11 cellular contexts compared by ENCODE assay signal in genomic region chr17:3894927-3895343, GRCh38. TPM values are rescaled to one million over a fixed set of nuclear protein-coding genes. Genes with fewer than 3 reads are reported as not detected.
DNase-seq lines count a peak whose midpoint lies in the region; ATAC-seq and TF ChIP-seq lines count a peak whose summit lies in the region.
"Had no signal": no experiment of that assay in that cellular context is flagged by ENCODE, and none has a peak within 500 bp of the region (broad histone marks: within the 10 kb centered on the region; RNA-seq: fewer than 3 reads in every experiment).

No MANE protein-coding gene starts in this region.

- peaks cover 16% of the 10 kb centered on the region for H3F3A ChIP-seq in GM23248 (ENCODE audit: insufficient read depth)

- H3K4me1 Mint-ChIP-seq in naive thymus-derived CD4-positive, alpha-beta T cell, result peaks cover 23 to 34% (median 30%) of the 10 kb centered on the region in 7 donors

- H3K36me3 Mint-ChIP-seq in naive thymus-derived CD4-positive, alpha-beta T cell, result no peaks in the 10 kb centered on the region
- H3K36me3 Mint-ChIP-seq: activated naive CD8-positive, alpha-beta T cell treated with anti-CD3 and anti-CD28 coated beads, Interleukin-2, amount 10 ng/mL, durations not matched to agents 7 days and 5 days had no signal

- H2AFZ ChIP-seq in GM23248 (no peak overlapping the region), parathyroid adenoma (peak overlapping the region; percentile 54)

- H3K79me2 ChIP-seq in GM23248 (ENCODE audit: insufficient read depth), result no peaks in the 10 kb centered on the region
- H3K79me2 ChIP-seq in parathyroid adenoma, result no peaks in the 10 kb centered on the region

- H3K4me2 ChIP-seq in GM23248 (ENCODE audit: unreplicated experiment) (no peak overlapping the region), parathyroid adenoma (ENCODE audit: low read length) (no peak overlapping the region)

- peak overlapping the region in 1 of 9 donors; percentile 73 for H3K27ac Mint-ChIP-seq in naive thymus-derived CD4-positive, alpha-beta T cell
- H3K27ac Mint-ChIP-seq: activated naive CD8-positive, alpha-beta T cell treated with anti-CD3 and anti-CD28 coated beads, Interleukin-2, amount 10 ng/mL, durations not matched to agents 7 days and 5 days had no signal

- H3K27me3 Mint-ChIP-seq in naive thymus-derived CD4-positive, alpha-beta T cell, result peaks cover 0 to 7% (median 0%) of the 10 kb centered on the region in 5 donors

- H3K36me3 ChIP-seq in GM23248 (ENCODE audit: low read depth), result no peaks in the 10 kb centered on the region
- no peaks in the 10 kb centered on the region for H3K36me3 ChIP-seq in Peyer's patch
- H3K36me3 ChIP-seq in gastroesophageal sphincter, result no peaks in the 10 kb centered on the region
- no peaks in the 10 kb centered on the region for H3K36me3 ChIP-seq in parathyroid adenoma (ENCODE audit: control insufficient read depth, insufficient read depth, low read length)
- H3K36me3 ChIP-seq in naive thymus-derived CD4-positive, alpha-beta T cell (ENCODE audit: control insufficient read depth in 2 of 3, insufficient read depth in 3 of 3, low read length in 3 of 3), result no peaks in the 10 kb centered on the region

- no peaks in the 10 kb centered on the region for H3K27me3 ChIP-seq in GM23248 (replicated peaks; ENCODE audit: insufficient read depth)
- no peaks in the 10 kb centered on the region for H3K27me3 ChIP-seq in Peyer's patch
- no peaks in the 10 kb centered on the region for H3K27me3 ChIP-seq in gastroesophageal sphincter
- H3K27me3 ChIP-seq in parathyroid adenoma (ENCODE audit: control insufficient read depth, insufficient read depth, low read length), result no peaks in the 10 kb centered on the region
- no peaks in the 10 kb centered on the region for H3K27me3 ChIP-seq in naive thymus-derived CD4-positive, alpha-beta T cell (ENCODE audit: control insufficient read depth in 2 of 2, insufficient read depth in 2 of 2, low read length in 2 of 2)

- H3K27ac ChIP-seq in GM23248 (no peak overlapping the region), Peyer's patch (peak overlapping the region in 3 of 4 donors; percentile 79 to 87 (median 86)), gastroesophageal sphincter (peak overlapping the region in 3 of 4 donors; percentile 48 to 90 (median 82)), parathyroid adenoma (peak overlapping the region; percentile 67)
- H3K27ac ChIP-seq in naive thymus-derived CD4-positive, alpha-beta T cell (ENCODE audit: low read depth, low read length), result no peak overlapping the region

- peak overlapping the region in 1 of 10 donors; percentile 8 for H3K4me3 Mint-ChIP-seq in naive thymus-derived CD4-positive, alpha-beta T cell

- TF ChIP-seq POLR2A in Peyer's patch (IDR thresholded peaks at IDR 0.05) (peak in 1 of 2 donors; percentile 37), gastroesophageal sphincter (IDR thresholded peaks at IDR 0.05) (no peak)

- peaks cover 18% of the 10 kb centered on the region for H3K4me1 ChIP-seq in GM23248 (ENCODE audit: insufficient read depth)
- H3K4me1 ChIP-seq in Peyer's patch, result peaks cover 8 to 39% (median 18%) of the 10 kb centered on the region in 4 donors
- peaks cover 0 to 65% (median 26%) of the 10 kb centered on the region in 3 donors for H3K4me1 ChIP-seq in gastroesophageal sphincter
- peaks cover 10% of the 10 kb centered on the region for H3K4me1 ChIP-seq in parathyroid adenoma
- peaks cover 11 to 19% of the 10 kb centered on the region in 2 donors for H3K4me1 ChIP-seq in naive thymus-derived CD4-positive, alpha-beta T cell (ENCODE audit: control insufficient read depth in 2 of 2, insufficient read depth in 2 of 2, low read length in 2 of 2)

- no peak overlapping the region for H3K4me3 ChIP-seq in GM23248
- H3K4me3 ChIP-seq in Peyer's patch, result no peak overlapping the region
- H3K4me3 ChIP-seq in gastroesophageal sphincter, result no peak overlapping the region
- H3K4me3 ChIP-seq in parathyroid adenoma (ENCODE audit: low read depth, low read length), result no peak overlapping the region
- no peak overlapping the region for H3K4me3 ChIP-seq in naive thymus-derived CD4-positive, alpha-beta T cell (ENCODE audit: low read length)

- POLR2A ChIA-PET in naive thymus-derived CD4-positive, alpha-beta T cell (lab: Charles Lee), result interaction anchor here (0.7 kb wide), 1 partner anchor 1792 kb away, joined by 3 read pairs; no protein-coding TSS in a partner anchor

- no peaks in the 10 kb centered on the region for H3K9me3 Mint-ChIP-seq in naive thymus-derived CD4-positive, alpha-beta T cell
- H3K9me3 Mint-ChIP-seq: activated naive CD8-positive, alpha-beta T cell treated with anti-CD3 and anti-CD28 coated beads, Interleukin-2, amount 10 ng/mL, durations not matched to agents 7 days and 5 days had no signal

- TF ChIP-seq EP300 in gastroesophageal sphincter (IDR thresholded peaks at IDR 0.05), result no peak

- no peaks in the 10 kb centered on the region for H4K20me1 ChIP-seq in GM23248 (ENCODE audit: insufficient read depth)

- H3K9me3 ChIP-seq in GM23248 (ENCODE audit: low read depth) (no peaks in the 10 kb centered on the region), Peyer's patch (no peaks in the 10 kb centered on the region), gastroesophageal sphincter (no peaks in the 10 kb centered on the region), parathyroid adenoma (ENCODE audit: control insufficient read depth, low read length) (no peaks in the 10 kb centered on the region)
- no peaks in the 10 kb centered on the region for H3K9me3 ChIP-seq in naive thymus-derived CD4-positive, alpha-beta T cell (ENCODE audit: control insufficient read depth in 2 of 3, low read length in 3 of 3)

- intact Hi-C loops in naive thymus-derived CD4-positive, alpha-beta T cell (cut with micrococcal nuclease), result loop anchor here (5.0 kb wide), 2 partner anchors 228 to 472 kb away; partner anchors contain the start of genes EMC6 (in 1 of the 2), TAX1BP3 (in 1 of the 2) and UBE2G1 (in 1 of the 2)

- H3K9me2 ChIP-seq in GM23248 (ENCODE audit: insufficient read depth), result no peaks in the 10 kb centered on the region

- WGBS in GM23248 (ENCODE audit: low coverage in 1 of 2, low lambda C conversion rate in 2 of 2, missing lambda C conversion rate in 2 of 2), 2 experiments, result 49% methylated on average over 2 of the region's 2 CpGs
- WGBS in gastroesophageal sphincter (ENCODE audit: low coverage in 1 of 2), 2 donors, result 38 to 40% methylated on average over 1 to 2 of the region's 2 CpGs

- CTCF ChIA-PET in naive thymus-derived CD4-positive, alpha-beta T cell (lab: Charles Lee), result no interaction called here

- DNase-seq in GM23248 (peak; percentile 32), Peyer's patch (no peak), NAMALWA (ENCODE audit: low spot score) (no peak), NCI-H524 (lab: John Stamatoyannopoulos, UW) (no peak), NCI-H748 treated with DMSO at 0.1 percent for 48 hours (lab: John Stamatoyannopoulos, UW) (no peak)
- no peak for DNase-seq in naive thymus-derived CD4-positive, alpha-beta T cell
- DNase-seq: activated naive CD8-positive, alpha-beta T cell treated with anti-CD3 and anti-CD28 coated beads, Interleukin-2, amount 10 ng/mL, durations not matched to agents 7 days and 5 days; DND-41; NCI-H2171 had no signal

- no peak for ATAC-seq in gastroesophageal sphincter
- no peak for ATAC-seq in naive thymus-derived CD4-positive, alpha-beta T cell

- no peak for TF ChIP-seq CTCF in Peyer's patch (IDR thresholded peaks at IDR 0.05)
- no peak for TF ChIP-seq CTCF in gastroesophageal sphincter (IDR thresholded peaks at IDR 0.05)
- TF ChIP-seq CTCF in parathyroid adenoma (IDR thresholded peaks at IDR 0.05), result no peak

- H3K9ac ChIP-seq in GM23248 (no peak overlapping the region), parathyroid adenoma (no peak overlapping the region)

- in situ Hi-C loops in GM23248 (cut with MboI), result no loop called here

RNA-seq across cellular contexts. Expression of gene CAMKK1, which starts 2.1 kb away (rescaled TPM):
- total RNA-seq in GM23248 (2014; rRNA removed; shearing (Covaris generic)), result 4.5 and 5.1 TPM in 2 replicates
- 4.0 and 4.1 TPM in 2 replicates for polyA plus RNA-seq in GM23248 (2016; fragmentation: Nextera tagmentation; extraction: Ambion mirVana)
- total RNA-seq in Peyer's patch (10 to 100 TPM in 1 of 4 donors, 1 to 10 TPM in 3; 2.5 to 13.2 (median 4.6) TPM), gastroesophageal sphincter (1 to 10 TPM; 3.4 to 7.1 (median 3.8) TPM)
- total RNA-seq in naive thymus-derived CD4-positive, alpha-beta T cell, result 10 to 100 TPM in 2 of 5 experiments, 1 to 10 TPM in 3; 4.8 to 12.5 (median 6.3) TPM
- polyA plus RNA-seq in naive thymus-derived CD4-positive, alpha-beta T cell, result 1 to 10 TPM; 2.3 to 3.2 TPM

RNA-seq across cellular contexts. Expression of gene P2RX1, which starts 21.3 kb away (rescaled TPM):
- not detected in 2 replicates for total RNA-seq in GM23248 (2014; rRNA removed; shearing (Covaris generic))
- 0.06 TPM in 1 of 2 replicates, not detected in the other for polyA plus RNA-seq in GM23248 (2016; fragmentation: Nextera tagmentation; extraction: Ambion mirVana)
- 10 to 100 TPM in 1 of 4 donors, 1 to 10 TPM in 2, under 1 TPM in 1; 0.88 to 27.2 (median 4.3) TPM for total RNA-seq in Peyer's patch
- total RNA-seq in gastroesophageal sphincter, result 10 to 100 TPM in 1 of 4 donors, 1 to 10 TPM in 3; 1.6 to 11.6 (median 3.2) TPM
- total RNA-seq in naive thymus-derived CD4-positive, alpha-beta T cell, result 10 to 100 TPM in 1 of 5 experiments, 1 to 10 TPM in 1, under 1 TPM in 2, not detected in 1; 0.27 to 53.7 (median 2.7) TPM
- not detected for polyA plus RNA-seq in naive thymus-derived CD4-positive, alpha-beta T cell

RNA-seq across cellular contexts. Expression of gene NCBP3, which starts 48.9 kb away (rescaled TPM):
- total RNA-seq in GM23248 (2014; rRNA removed; shearing (Covaris generic)), result 16.6 and 25.3 TPM in 2 replicates
- polyA plus RNA-seq in GM23248 (2016; fragmentation: Nextera tagmentation; extraction: Ambion mirVana), result 19.6 and 20.1 TPM in 2 replicates
- total RNA-seq in Peyer's patch (10 to 100 TPM; 24.8 to 41.6 (median 32.2) TPM), gastroesophageal sphincter (10 to 100 TPM; 22.2 to 25.7 (median 24.3) TPM)
- total RNA-seq in naive thymus-derived CD4-positive, alpha-beta T cell, result 10 to 100 TPM; 40.6 to 49.4 (median 46.7) TPM
- polyA plus RNA-seq in naive thymus-derived CD4-positive, alpha-beta T cell, result 10 to 100 TPM in 1 of 2 donors, 1 to 10 TPM in 1; 7.8 to 14.7 TPM

Comparison
In these comparisons a context has a peak if more than half of its experiments do, and no peak if none do; other contexts are left out.
1. H3K27ac ChIP-seq: peak in Peyer's patch (3 of 4), gastroesophageal sphincter (3 of 4) and parathyroid adenoma (single experiment); none in GM23248 (single experiment) and naive thymus-derived CD4-positive, alpha-beta T cell (single experiment).